ENCODE assay signal across 16 cellular contexts in the genomic region with DNA sequence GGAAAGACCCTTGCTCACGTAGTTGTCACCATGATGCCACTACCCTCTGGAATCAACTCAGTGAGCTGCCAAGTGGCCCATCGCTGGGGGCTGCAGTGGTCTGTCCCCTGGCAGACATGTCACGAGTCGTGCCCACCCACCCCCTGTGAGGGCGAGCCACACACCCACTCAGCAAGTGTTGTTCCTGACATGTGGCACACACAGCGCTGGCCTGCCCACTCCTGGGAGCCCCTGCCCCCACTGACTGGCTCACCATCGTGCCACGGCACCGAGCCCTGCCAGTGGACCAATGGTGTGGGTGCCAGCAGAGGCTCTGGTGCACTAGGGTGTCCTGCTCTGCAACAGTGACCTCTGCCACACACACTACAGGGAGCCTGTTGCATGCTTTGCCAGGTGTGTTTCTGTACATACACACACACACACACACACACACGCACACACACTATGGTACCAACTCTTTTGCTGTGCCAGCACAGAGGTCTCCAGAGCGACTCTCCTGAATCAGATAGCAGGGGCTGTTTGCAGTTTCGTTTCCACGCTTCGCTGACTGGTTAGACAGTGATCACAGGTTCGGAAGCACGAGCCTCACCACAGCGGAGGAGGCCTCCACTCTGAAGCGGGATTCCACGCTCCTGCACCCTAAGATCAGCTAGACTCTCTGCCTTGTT. TPM values are rescaled to one million over a fixed set of nuclear protein-coding genes. Genes with fewer than 3 reads are reported as not detected.
DNase-seq lines count a peak whose midpoint lies in the region; ATAC-seq and TF ChIP-seq lines count a peak whose summit lies in the region.
"Had no signal": no experiment of that assay in that cellular context is flagged by ENCODE, and none has a peak within 500 bp of the region (broad histone marks: within the 10 kb centered on the region; RNA-seq: fewer than 3 reads in every experiment).

No MANE protein-coding gene starts in this region.

- H3K4me1 ChIP-seq in HEK293 (ENCODE audit: control insufficient read depth, insufficient read depth, low read length): no peaks in the 10 kb centered on the region
- H3K4me1 ChIP-seq in neural progenitor cell: no peaks in the 10 kb centered on the region

- CTCF ChIA-PET in HEK293 (lab: Yijun Ruan, JAX): no interaction called here

- H3K27ac Mint-ChIP-seq in neural progenitor cell: peak overlapping the region; percentile 87
- H3K27ac Mint-ChIP-seq: activated CD4-positive, alpha-beta T cell treated with anti-CD3 and anti-CD28 coated beads, Interleukin-2, amount 10 ng/mL, durations not matched to agents 7 days and 5 days; dendritic cell treated with granulocyte-macrophage colony-stimulating factor and Interleukin-4, amounts not matched to agents 40 ng/mL and 50 ng/mL, for 4 days had no signal

- H3K36me3 Mint-ChIP-seq in neural progenitor cell: no peaks in the 10 kb centered on the region

- peaks cover 53% of the 10 kb centered on the region for H3K4me1 Mint-ChIP-seq in neural progenitor cell
- H3K4me1 Mint-ChIP-seq: activated CD4-positive, alpha-beta T cell treated with anti-CD3 and anti-CD28 coated beads, Interleukin-2, amount 10 ng/mL, durations not matched to agents 7 days and 5 days had no signal

- H3K4me2 ChIP-seq in neural progenitor cell: no peak overlapping the region

- no peak for ATAC-seq in GM21576 (IDR thresholded peaks at IDR 0.05; ENCODE audit: unreplicated experiment)
- ATAC-seq: PC-3, SK-N-SH treated with all-trans-retinoic acid at 6 μM for 48 hours had no signal

- H3K9me3 Mint-ChIP-seq in neural progenitor cell: no peaks in the 10 kb centered on the region
- H3K9me3 Mint-ChIP-seq: dendritic cell treated with granulocyte-macrophage colony-stimulating factor and Interleukin-4, amounts not matched to agents 40 ng/mL and 50 ng/mL, for 4 days had no signal

- H3F3A ChIP-seq in neural progenitor cell (ENCODE audit: low read depth): peaks cover 1% of the 10 kb centered on the region

- H4K20me1 ChIP-seq in neural progenitor cell (ENCODE audit: low read depth): peaks cover 1% of the 10 kb centered on the region

- H3K9me3 ChIP-seq in HEK293 (ENCODE audit: control insufficient read depth, insufficient read depth, low read depth, low read length): no peaks in the 10 kb centered on the region
- H3K9me3 ChIP-seq in neural progenitor cell (ENCODE audit: low read depth): no peaks in the 10 kb centered on the region
- H3K9me3 ChIP-seq: right atrium auricular region had no signal

- no peak overlapping the region for H3K4me3 Mint-ChIP-seq in neural progenitor cell
- H3K4me3 Mint-ChIP-seq: activated CD4-positive, alpha-beta T cell treated with anti-CD3 and anti-CD28 coated beads, Interleukin-2, amount 10 ng/mL, durations not matched to agents 7 days and 5 days; dendritic cell treated with granulocyte-macrophage colony-stimulating factor and Interleukin-4, amounts not matched to agents 40 ng/mL and 50 ng/mL, for 4 days had no signal

- TF ChIP-seq CTCF in HEK293 (tag by site-specific recombination; IDR thresholded peaks at IDR 0.05) (no peak), neural progenitor cell (IDR thresholded peaks at IDR 0.05) (no peak)

- DNase-seq in COLO668 (lab: John Stamatoyannopoulos, UW; ENCODE audit: unreplicated experiment): peak; percentile 21
- no peak for DNase-seq in neural progenitor cell (ENCODE audit: low spot score)
- no peak for DNase-seq in NCI-H2081 (lab: John Stamatoyannopoulos, UW)
- no peak for DNase-seq in DMS153 treated with DMSO at 0.1 percent for 48 hours (lab: John Stamatoyannopoulos, UW; ENCODE audit: unreplicated experiment)
- no peak for DNase-seq in cerebellum (ENCODE audit: low spot score)
- DNase-seq: activated CD4-positive, alpha-beta T cell treated with anti-CD3 and anti-CD28 coated beads, Interleukin-2, amount 10 ng/mL, durations not matched to agents 7 days and 5 days; activated naive CD4-positive, alpha-beta T cell; NCI-H1436; NCI-H226; PC-3 had no signal

- H3K36me3 ChIP-seq in HEK293 (ENCODE audit: control insufficient read depth in 2 of 2, insufficient read depth in 1 of 2, low read length in 2 of 2): no peaks in the 10 kb centered on the region
- no peaks in the 10 kb centered on the region for H3K36me3 ChIP-seq in neural progenitor cell
- H3K36me3 ChIP-seq: right atrium auricular region had no signal

- H3K27me3 Mint-ChIP-seq in neural progenitor cell (ENCODE audit: insufficient read depth, low read depth): peaks cover 16% of the 10 kb centered on the region

- no peak overlapping the region for H2AFZ ChIP-seq in neural progenitor cell (replicated peaks)

- H3K4me3 ChIP-seq in HEK293 (ENCODE audit: low read depth, low read length) (no peak overlapping the region), neural progenitor cell (no peak overlapping the region)
- H3K4me3 ChIP-seq: right atrium auricular region had no signal

- no peak overlapping the region for H3K9ac ChIP-seq in neural progenitor cell

- POLR2A ChIA-PET in HEK293 (lab: Yijun Ruan, JAX): no interaction called here

- H3K79me2 ChIP-seq in neural progenitor cell (ENCODE audit: low read depth): no peaks in the 10 kb centered on the region

- H3K27ac ChIP-seq in HEK293 (ENCODE audit: extremely low read depth, low read depth, low read length) (no peak overlapping the region), angular gyrus (ENCODE audit: low read depth, low read length) (peak overlapping the region; percentile 77), neural progenitor cell (no peak overlapping the region)
- H3K27ac ChIP-seq: right atrium auricular region had no signal

- peaks cover 97% of the 10 kb centered on the region for H3K27me3 ChIP-seq in neural progenitor cell
- H3K27me3 ChIP-seq: right atrium auricular region had no signal

TF ChIP-seq in HEK293, 187 proteins besides CTCF, POLR2A, EP300 and RAD21:
- TF ChIP-seq EGR2 (tag by site-specific recombination; IDR thresholded peaks at IDR 0.05; ENCODE audit: low read depth): peak; percentile 64
- no peak for TF ChIP-seq ZNF354C (tag by site-specific recombination; IDR thresholded peaks at IDR 0.05; ENCODE audit: borderline replicate concordance, low read depth)
- TF ChIP-seq ZNF501 (tag by site-specific recombination; IDR thresholded peaks at IDR 0.05): no peak
- peak; percentile 70 for TF ChIP-seq ZFHX2 (tag by site-specific recombination; conservative IDR thresholded peaks at IDR 0.05)
- TF ChIP-seq ZNF544 (tag by site-specific recombination; IDR thresholded peaks at IDR 0.05): no peak
- TF ChIP-seq GLIS2 (tag by site-specific recombination; IDR thresholded peaks at IDR 0.05): no peak
- no peak for TF ChIP-seq ZNF23 (tag by site-specific recombination; IDR thresholded peaks at IDR 0.05; ENCODE audit: borderline replicate concordance)
- no peak for TF ChIP-seq SCRT1 (tag by site-specific recombination; IDR thresholded peaks at IDR 0.05; ENCODE audit: borderline replicate concordance)
- no peak for TF ChIP-seq ZNF16 (tag by site-specific recombination; IDR thresholded peaks at IDR 0.05; ENCODE audit: low read depth)
- TF ChIP-seq, protein P1, sequence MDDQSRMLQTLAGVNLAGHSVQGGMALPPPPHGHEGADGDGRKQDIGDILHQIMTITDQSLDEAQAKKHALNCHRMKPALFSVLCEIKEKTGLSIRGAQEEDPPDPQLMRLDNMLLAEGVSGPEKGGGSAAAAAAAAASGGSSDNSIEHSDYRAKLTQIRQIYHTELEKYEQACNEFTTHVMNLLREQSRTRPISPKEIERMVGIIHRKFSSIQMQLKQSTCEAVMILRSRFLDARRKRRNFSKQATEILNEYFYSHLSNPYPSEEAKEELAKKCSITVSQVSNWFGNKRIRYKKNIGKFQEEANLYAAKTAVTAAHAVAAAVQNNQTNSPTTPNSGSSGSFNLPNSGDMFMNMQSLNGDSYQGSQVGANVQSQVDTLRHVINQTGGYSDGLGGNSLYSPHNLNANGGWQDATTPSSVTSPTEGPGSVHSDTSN (CRISPR knock-in tag; IDR thresholded peaks at IDR 0.05): no peak
- TF ChIP-seq SCRT2 (tag by site-specific recombination; IDR thresholded peaks at IDR 0.05): peak; percentile 45; the same call in 1 of the 2 replicates
- TF ChIP-seq ZNF423 (tag by site-specific recombination; IDR thresholded peaks at IDR 0.05): no peak

RNA-seq across cellular contexts. Expression of a gene that starts 7.7 kb away (rescaled TPM):
- total RNA-seq in neural progenitor cell (ENCODE audit: low replicate concordance) (3.4 and 7.2 TPM in 2 replicates), cerebellum (6.9 TPM)

RNA-seq across cellular contexts. Expression of a gene that starts 12.5 kb away (rescaled TPM):
- total RNA-seq in neural progenitor cell (ENCODE audit: low replicate concordance) (21.1 and 28.0 TPM in 2 replicates), cerebellum (26.8 TPM)

RNA-seq across cellular contexts. Expression of a gene that starts 24.4 kb away (rescaled TPM):
- total RNA-seq in neural progenitor cell (ENCODE audit: low replicate concordance): 5.4 and 23.1 TPM in 2 replicates
- total RNA-seq in cerebellum: 9.4 TPM

RNA-seq across cellular contexts. Expression of a gene that starts 37.5 kb away (rescaled TPM):
- total RNA-seq in neural progenitor cell (ENCODE audit: low replicate concordance): 0.62 TPM in 1 of 2 replicates, not detected in the other
- 9.1 TPM for total RNA-seq in cerebellum
